ENCODE assay signal across 23 cellular contexts in the genomic region with DNA sequence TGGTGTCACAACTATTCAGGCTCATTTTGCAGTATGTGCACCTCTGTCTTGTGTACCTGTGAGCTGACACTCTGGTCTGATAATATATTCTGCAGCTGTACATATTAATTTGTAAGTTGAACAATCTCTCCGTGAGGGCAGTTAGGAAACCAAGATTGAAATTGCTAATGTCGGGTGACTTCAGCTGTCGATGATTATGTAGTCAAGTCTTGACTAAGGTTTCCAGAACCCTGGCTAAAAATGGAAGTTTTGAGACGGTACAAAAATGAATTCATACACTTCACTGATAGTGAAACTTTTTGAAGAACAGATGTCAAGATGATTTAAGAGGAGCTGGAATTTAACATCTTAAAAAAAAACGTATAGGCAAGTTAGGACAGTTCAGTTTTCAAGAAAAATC.
"Had no signal": no experiment of that assay in that cellular context is flagged by ENCODE, and none has a peak within 500 bp of the region (broad histone marks: within the 10 kb centered on the region; RNA-seq: fewer than 3 reads in every experiment).

No MANE protein-coding gene starts in this region.

- ATAC-seq: HepG2, K562, Panc1, PC-3, T-cell had no signal

- H3K4me3 ChIP-seq: K562 had no signal

- FAIRE-seq: HepG2, K562 had no signal

- H3K4me2 ChIP-seq: KMS-11, SK-N-SH had no signal

- H3K27ac ChIP-seq: KMS-11, RWPE1 had no signal

- DNase-seq: Kasumi-1, NCI-H1092, NCI-H1105 treated with DMSO at 0.1 percent for 48 hours, NCI-H1417 treated with DMSO at 0.1 percent for 48 hours, NCI-H146, NCI-H1694 treated with DMSO at 0.1 percent for 48 hours, NCI-H1930, NCI-H2081, NCI-H2107, NCI-H2227 treated with DMSO at 0.1 percent for 48 hours, NCI-H524, NCI-H526 treated with DMSO at 0.1 percent for 48 hours, NCI-H748 treated with DMSO at 0.1 percent for 48 hours, PC-3, SHP77, SK-N-SH, SW 1271, T-cell had no signal

- H3K9ac ChIP-seq: KMS-11, SK-N-SH had no signal

- H3K9me3 ChIP-seq: SK-N-SH had no signal
